In genomic region chr5:40503438-40503837, GRCh38 we compare ENCODE assay signal across 12 cellular contexts.
DNase-seq lines count a peak whose midpoint lies in the region; ATAC-seq and TF ChIP-seq lines count a peak whose summit lies in the region.
"Had no signal": no experiment of that assay in that cellular context is flagged by ENCODE, and none has a peak within 500 bp of the region (broad histone marks: within the 10 kb centered on the region; RNA-seq: fewer than 3 reads in every experiment).

No MANE protein-coding gene starts in this region.

- H3K36me3 Mint-ChIP-seq in activated T-helper 17 cell treated with anti-CD3 and anti-CD28 coated beads, Interleukin-2, amount 50 U/mL, for 72 hours (ENCODE audit: low read depth) = no peaks in the 10 kb centered on the region
- no peaks in the 10 kb centered on the region for H3K36me3 Mint-ChIP-seq in stimulated activated effector memory CD8-positive, alpha-beta T cell treated with anti-CD3 and anti-CD28 coated beads, Interleukin-12 subunit alpha, Interleukin-12 subunit beta, amount 100 ng/mL, for 72 hours
- H3K36me3 Mint-ChIP-seq: type B pancreatic cell had no signal

- no peak for TF ChIP-seq CTCF in omental fat pad (IDR thresholded peaks at IDR 0.05)

- H3K27ac Mint-ChIP-seq in activated T-helper 17 cell treated with anti-CD3 and anti-CD28 coated beads, Interleukin-2, amount 50 U/mL, for 72 hours = no peak overlapping the region
- H3K27ac Mint-ChIP-seq in stimulated activated effector memory CD8-positive, alpha-beta T cell treated with anti-CD3 and anti-CD28 coated beads, Interleukin-12 subunit alpha, Interleukin-12 subunit beta, amount 100 ng/mL, for 72 hours = no peak overlapping the region
- H3K27ac Mint-ChIP-seq: type B pancreatic cell had no signal

- H3K4me3 Mint-ChIP-seq in activated T-helper 17 cell treated with anti-CD3 and anti-CD28 coated beads, Interleukin-2, amount 50 U/mL, for 72 hours = no peak overlapping the region
- no peak overlapping the region for H3K4me3 Mint-ChIP-seq in stimulated activated effector memory CD8-positive, alpha-beta T cell treated with anti-CD3 and anti-CD28 coated beads, Interleukin-12 subunit alpha, Interleukin-12 subunit beta, amount 100 ng/mL, for 72 hours
- H3K4me3 Mint-ChIP-seq: type B pancreatic cell had no signal

- no peaks in the 10 kb centered on the region for H3K27me3 Mint-ChIP-seq in activated T-helper 17 cell treated with anti-CD3 and anti-CD28 coated beads, Interleukin-2, amount 50 U/mL, for 72 hours
- H3K27me3 Mint-ChIP-seq: type B pancreatic cell had no signal

- DNase-seq in activated CD8-positive, alpha-beta memory T cell treated with anti-CD3 and anti-CD28 coated beads, Interleukin-2, amount 50 U/mL, for 4 hours = peak; percentile 48
- no peak for DNase-seq in activated CD8-positive, alpha-beta memory T cell treated with anti-CD3 and anti-CD28 coated beads, Interleukin-2, amount 50 U/mL, for 48 hours
- DNase-seq in M059J (ENCODE audit: low read depth) (peak; percentile 67), NCI-H2171 (lab: John Stamatoyannopoulos, UW) (no peak), omental fat pad (ENCODE audit: low spot score) (no peak)
- no peak for DNase-seq in stimulated activated effector memory CD8-positive, alpha-beta T cell treated with anti-CD3 and anti-CD28 coated beads, Interleukin-12 subunit alpha, Interleukin-12 subunit beta, amount 100 ng/mL, for 72 hours (ENCODE audit: low spot score in 2 of 2)
- DNase-seq: activated CD4-positive, CD25-positive, alpha-beta regulatory T cell treated with anti-CD3 and anti-CD28 coated beads, Interleukin-2, amount 50 U/mL, for 72 hours; NCI-H2171 treated with DMSO at 0.1 percent for 48 hours had no signal

- peak; percentile 70 for ATAC-seq in activated T-helper 17 cell treated with anti-CD3 and anti-CD28 coated beads, Interleukin-2, amount 50 U/mL, for 72 hours (replicated peaks)
- peak; percentile 91 for ATAC-seq in stimulated activated effector memory CD8-positive, alpha-beta T cell treated with anti-CD3 and anti-CD28 coated beads, Interleukin-12 subunit alpha, Interleukin-12 subunit beta, amount 100 ng/mL, for 72 hours
- ATAC-seq in omental fat pad (ENCODE audit: low FRiP score) = no peak
- ATAC-seq in HG03097 (IDR thresholded peaks at IDR 0.05; ENCODE audit: low FRiP score, unreplicated experiment) = no peak
- ATAC-seq: SK-N-SH treated with all-trans-retinoic acid at 6 μM for 48 hours had no signal

- H3K9me3 Mint-ChIP-seq in activated T-helper 17 cell treated with anti-CD3 and anti-CD28 coated beads, Interleukin-2, amount 50 U/mL, for 72 hours = no peaks in the 10 kb centered on the region
- H3K9me3 Mint-ChIP-seq in stimulated activated effector memory CD8-positive, alpha-beta T cell treated with anti-CD3 and anti-CD28 coated beads, Interleukin-12 subunit alpha, Interleukin-12 subunit beta, amount 100 ng/mL, for 72 hours = no peaks in the 10 kb centered on the region
- H3K9me3 Mint-ChIP-seq: type B pancreatic cell had no signal

- H3K4me1 Mint-ChIP-seq in activated T-helper 17 cell treated with anti-CD3 and anti-CD28 coated beads, Interleukin-2, amount 50 U/mL, for 72 hours = peaks cover 5% of the 10 kb centered on the region
- no peaks in the 10 kb centered on the region for H3K4me1 Mint-ChIP-seq in stimulated activated effector memory CD8-positive, alpha-beta T cell treated with anti-CD3 and anti-CD28 coated beads, Interleukin-12 subunit alpha, Interleukin-12 subunit beta, amount 100 ng/mL, for 72 hours

Comparison
In these comparisons a context has a peak if more than half of its experiments do, and no peak if none do; other contexts are left out.
1. DNase-seq: peak in activated CD8-positive, alpha-beta memory T cell treated with anti-CD3 and anti-CD28 coated beads, Interleukin-2, amount 50 U/mL, for 4 hours (single experiment) and M059J (single experiment); none in activated CD8-positive, alpha-beta memory T cell treated with anti-CD3 and anti-CD28 coated beads, Interleukin-2, amount 50 U/mL, for 48 hours (single experiment), stimulated activated effector memory CD8-positive, alpha-beta T cell treated with anti-CD3 and anti-CD28 coated beads, Interleukin-12 subunit alpha, Interleukin-12 subunit beta, amount 100 ng/mL, for 72 hours (0 of 2), NCI-H2171 (single experiment) and omental fat pad (single experiment).
2. ATAC-seq: peak in activated T-helper 17 cell treated with anti-CD3 and anti-CD28 coated beads, Interleukin-2, amount 50 U/mL, for 72 hours (single experiment) and stimulated activated effector memory CD8-positive, alpha-beta T cell treated with anti-CD3 and anti-CD28 coated beads, Interleukin-12 subunit alpha, Interleukin-12 subunit beta, amount 100 ng/mL, for 72 hours (single experiment); none in omental fat pad (single experiment) and HG03097 (single experiment).